9 cellular contexts compared by ENCODE assay signal in genomic region chr6:17863971-17864754, GRCh38.
DNase-seq lines count a peak whose midpoint lies in the region; ATAC-seq and TF ChIP-seq lines count a peak whose summit lies in the region.
"Had no signal": no experiment of that assay in that cellular context is flagged by ENCODE, and none has a peak within 500 bp of the region (broad histone marks: within the 10 kb centered on the region; RNA-seq: fewer than 3 reads in every experiment).

No MANE protein-coding gene starts in this region.

- no peaks in the 10 kb centered on the region for H3K4me1 Mint-ChIP-seq in activated CD8-positive, alpha-beta T cell treated with anti-CD3 and anti-CD28 coated beads, Interleukin-2, amount 10 ng/mL, durations not matched to agents 7 days and 5 days (ENCODE audit: low read depth)

- ATAC-seq in heart right ventricle (peak in 7 of 8 donors; percentile 6 to 64 (median 41)), gastrocnemius medialis (no peak), HG03342 (IDR thresholded peaks at IDR 0.05; ENCODE audit: unreplicated experiment) (no peak)
- ATAC-seq in activated CD8-positive, alpha-beta T cell treated with anti-CD3 and anti-CD28 coated beads, Interleukin-2, amount 10 ng/mL, durations not matched to agents 7 days and 5 days, result no peak

- H3K27me3 ChIP-seq in heart right ventricle, result no peaks in the 10 kb centered on the region
- no peaks in the 10 kb centered on the region for H3K27me3 ChIP-seq in gastrocnemius medialis

- H3K4me1 ChIP-seq in heart right ventricle, result peaks cover 14 to 65% (median 55%) of the 10 kb centered on the region in 9 donors
- H3K4me1 ChIP-seq in gastrocnemius medialis, result peaks cover 34 to 56% of the 10 kb centered on the region in 2 donors

- no peaks in the 10 kb centered on the region for H3K9me3 Mint-ChIP-seq in activated CD8-positive, alpha-beta T cell treated with anti-CD3 and anti-CD28 coated beads, Interleukin-2, amount 10 ng/mL, durations not matched to agents 7 days and 5 days (ENCODE audit: insufficient read depth)

- no peak overlapping the region for H3K27ac Mint-ChIP-seq in activated CD8-positive, alpha-beta T cell treated with anti-CD3 and anti-CD28 coated beads, Interleukin-2, amount 10 ng/mL, durations not matched to agents 7 days and 5 days

- H3K36me3 ChIP-seq in heart right ventricle, result no peaks in the 10 kb centered on the region
- H3K36me3 ChIP-seq in gastrocnemius medialis, result no peaks in the 10 kb centered on the region

- no peaks in the 10 kb centered on the region for H3K36me3 Mint-ChIP-seq in activated CD8-positive, alpha-beta T cell treated with anti-CD3 and anti-CD28 coated beads, Interleukin-2, amount 10 ng/mL, durations not matched to agents 7 days and 5 days (ENCODE audit: low read depth)

- H3K9me3 ChIP-seq in heart right ventricle, result no peaks in the 10 kb centered on the region
- H3K9me3 ChIP-seq in gastrocnemius medialis, result no peaks in the 10 kb centered on the region

- H3K4me3 ChIP-seq in heart right ventricle (no peak overlapping the region), gastrocnemius medialis (peak overlapping the region in 1 of 4 donors; percentile 8)

- intact Hi-C loops in heart right ventricle (cut with DNase I), result loop anchor here in 1 of 10 donors (10.0 kb wide), 1 partner anchor 121 kb away; the partner anchor contains the start of gene KIF13A
- intact Hi-C loops in gastrocnemius medialis (cut with DNase I; ENCODE audit: low total_unique reads), result no loop called here

- POLR2A ChIA-PET in activated CD8-positive, alpha-beta T cell treated with anti-CD3 and anti-CD28 coated beads, Interleukin-2, amount 10 ng/mL, durations not matched to agents 7 days and 5 days (lab: Charles Lee), result no interaction called here

- peaks cover 17% of the 10 kb centered on the region for H3K27me3 Mint-ChIP-seq in activated CD8-positive, alpha-beta T cell treated with anti-CD3 and anti-CD28 coated beads, Interleukin-2, amount 10 ng/mL, durations not matched to agents 7 days and 5 days (ENCODE audit: low read depth)

- no peak overlapping the region for H3K4me3 Mint-ChIP-seq in activated CD8-positive, alpha-beta T cell treated with anti-CD3 and anti-CD28 coated beads, Interleukin-2, amount 10 ng/mL, durations not matched to agents 7 days and 5 days

- TF ChIP-seq CTCF in heart right ventricle (IDR thresholded peaks at IDR 0.05), result no peak
- no peak for TF ChIP-seq CTCF in gastrocnemius medialis (IDR thresholded peaks at IDR 0.05 in 4 of 5, conservative IDR thresholded peaks at IDR 0.05 in 1 of 5)

- CTCF ChIA-PET in activated CD8-positive, alpha-beta T cell treated with anti-CD3 and anti-CD28 coated beads, Interleukin-2, amount 10 ng/mL, durations not matched to agents 7 days and 5 days (lab: Charles Lee), result no interaction called here

- TF ChIP-seq POLR2A in gastrocnemius medialis (IDR thresholded peaks at IDR 0.05), result no peak

- in situ Hi-C loops in gastrocnemius medialis (cut with MboI; ENCODE audit: low sequenced_read_pairs in 4 of 4), result loop anchor here in 3 of 4 donors (10.0 to 25.0 kb wide), 2 partner anchors 121 to 123 kb away; partner anchors contain the start of gene KIF13A (in 3 of the 3)

- H3K27ac ChIP-seq in heart right ventricle, result peak overlapping the region; percentile 1 to 79 (median 57)
- H3K27ac ChIP-seq in gastrocnemius medialis, result peak overlapping the region; percentile 81 to 88 (median 86)

- 60 to 62% methylated on average over 11 of the region's 11 CpGs for WGBS in heart right ventricle, 2 donors

- DNase-seq in H4 (ENCODE audit: low spot score), result peak; percentile 77
- DNase-seq in amygdala (lab: John Stamatoyannopoulos, UW), result peak in 44 of 56 donors; percentile 6 to 81 (median 32)
- DNase-seq in heart right ventricle, result peak; percentile 24 to 29
- peak in 1 of 2 donors; percentile 36 for DNase-seq in gastrocnemius medialis
- no peak for DNase-seq in NCI-H2171 treated with DMSO at 0.1 percent for 48 hours (lab: John Stamatoyannopoulos, UW)
- no peak for DNase-seq in NCI-H748 (lab: John Stamatoyannopoulos, UW; ENCODE audit: unreplicated experiment)
- DNase-seq in activated CD8-positive, alpha-beta T cell treated with anti-CD3 and anti-CD28 coated beads, Interleukin-2, amount 10 ng/mL, durations not matched to agents 7 days and 5 days, result no peak
- DNase-seq: NCI-H526 had no signal

Comparison
In these comparisons a context has a peak if more than half of its experiments do, and no peak if none do; other contexts are left out.
1. DNase-seq: peak in H4 (single experiment), amygdala (44 of 56) and heart right ventricle (2 of 2); none in NCI-H2171 treated with DMSO at 0.1 percent for 48 hours (single experiment), NCI-H748 (single experiment) and activated CD8-positive, alpha-beta T cell treated with anti-CD3 and anti-CD28 coated beads, Interleukin-2, amount 10 ng/mL, durations not matched to agents 7 days and 5 days (single experiment).
2. ATAC-seq: peak in heart right ventricle (7 of 8); none in gastrocnemius medialis (0 of 2), HG03342 (single experiment) and activated CD8-positive, alpha-beta T cell treated with anti-CD3 and anti-CD28 coated beads, Interleukin-2, amount 10 ng/mL, durations not matched to agents 7 days and 5 days (single experiment).